Comparison of ENCODE assay signal across 16 cellular contexts in genomic region chr22:34390400-34390799, GRCh38.
DNase-seq lines count a peak whose midpoint lies in the region; ATAC-seq and TF ChIP-seq lines count a peak whose summit lies in the region.
"Had no signal": no experiment of that assay in that cellular context is flagged by ENCODE, and none has a peak within 500 bp of the region (broad histone marks: within the 10 kb centered on the region; RNA-seq: fewer than 3 reads in every experiment).

No MANE protein-coding gene starts in this region.

- intact Hi-C loops in heart left ventricle (cut with DNase I) = no loop called here

- no peak overlapping the region for H3K4ac ChIP-seq in H9 (ENCODE audit: low read depth, low read length)

- no peaks in the 10 kb centered on the region for H3K79me1 ChIP-seq in H9 (ENCODE audit: insufficient read depth, low read depth, low read length, poor library complexity, severe bottlenecking)

- H3K4me3 Mint-ChIP-seq in H9 (no peak overlapping the region), endodermal cell (no peak overlapping the region)
- no peak overlapping the region for H3K4me3 Mint-ChIP-seq in natural killer cell treated with Interleukin-12 subunit alpha and Interleukin-12 subunit beta and Interleukin-15 and Interleukin-18, amount 100 ng/mL, for 72 hours
- H3K4me3 Mint-ChIP-seq: B cell; CD8-positive, alpha-beta T cell had no signal

- H3K18ac ChIP-seq in H9 (ENCODE audit: insufficient read length, low read depth, low read length) = no peak overlapping the region

- H3K36me3 Mint-ChIP-seq in H9 (ENCODE audit: insufficient read depth in 1 of 3, low read depth in 3 of 3) (peaks cover 4 to 9% (median 6%) of the 10 kb centered on the region in 3 experiments; a peak in 4 of 7 replicates), endodermal cell (ENCODE audit: low read depth) (no peaks in the 10 kb centered on the region)
- H3K36me3 Mint-ChIP-seq in natural killer cell treated with Interleukin-12 subunit alpha and Interleukin-12 subunit beta and Interleukin-15 and Interleukin-18, amount 100 ng/mL, for 72 hours = peaks cover 9% of the 10 kb centered on the region
- H3K36me3 Mint-ChIP-seq: CD8-positive, alpha-beta T cell had no signal

- H3K4me1 ChIP-seq in H9 (ENCODE audit: insufficient read depth, low read length) = no peaks in the 10 kb centered on the region
- H3K4me1 ChIP-seq in NT2/D1 (ENCODE audit: insufficient read depth, insufficient read length) = no peaks in the 10 kb centered on the region
- no peaks in the 10 kb centered on the region for H3K4me1 ChIP-seq in endodermal cell (ENCODE audit: control insufficient read depth, insufficient read depth, low read length)
- no peaks in the 10 kb centered on the region for H3K4me1 ChIP-seq in heart left ventricle
- H3K4me1 ChIP-seq: BLaER1 treated with 17β-estradiol and CSF1 and Interleukin-3, amounts not matched to agents 10 nM and 100 nM had no signal

- H3K4me1 Mint-ChIP-seq in H9 = no peaks in the 10 kb centered on the region
- H3K4me1 Mint-ChIP-seq in endodermal cell = no peaks in the 10 kb centered on the region
- no peaks in the 10 kb centered on the region for H3K4me1 Mint-ChIP-seq in natural killer cell treated with Interleukin-12 subunit alpha and Interleukin-12 subunit beta and Interleukin-15 and Interleukin-18, amount 100 ng/mL, for 72 hours (ENCODE audit: low read depth in 2 of 2)
- H3K4me1 Mint-ChIP-seq: B cell had no signal

- no peak overlapping the region for H2BK12ac ChIP-seq in H9 (ENCODE audit: insufficient read length, low read depth, low read length)

- no peak overlapping the region for H2BK15ac ChIP-seq in H9 (ENCODE audit: low read depth, low read length)

- H3K23ac ChIP-seq in H9 (ENCODE audit: insufficient read length, low read depth, low read length) = no peak overlapping the region

- H3K27me3 ChIP-seq in H9 (ENCODE audit: insufficient read depth, low read length) (no peaks in the 10 kb centered on the region), NT2/D1 (ENCODE audit: insufficient read depth, insufficient read length) (no peaks in the 10 kb centered on the region), endodermal cell (ENCODE audit: control insufficient read depth, insufficient read depth, low read length, poor library complexity, severe bottlenecking) (peaks cover 15% of the 10 kb centered on the region), heart left ventricle (no peaks in the 10 kb centered on the region)
- H3K27me3 ChIP-seq: BLaER1 treated with 17β-estradiol and CSF1 and Interleukin-3, amounts not matched to agents 10 nM and 100 nM had no signal

- no peak overlapping the region for H3K56ac ChIP-seq in H9 (ENCODE audit: insufficient read length, low read depth, low read length)

- H3T11ph ChIP-seq in H9 (ENCODE audit: low read length) = no peak overlapping the region

- H3K36me3 ChIP-seq in NT2/D1 (ENCODE audit: insufficient read depth, insufficient read length, low read length) (no peaks in the 10 kb centered on the region), endodermal cell (ENCODE audit: control insufficient read depth, insufficient read depth, low read length) (no peaks in the 10 kb centered on the region), heart left ventricle (no peaks in the 10 kb centered on the region)
- H3K36me3 ChIP-seq: BLaER1 treated with 17β-estradiol and CSF1 and Interleukin-3, amounts not matched to agents 10 nM and 100 nM had no signal

- no peak overlapping the region for H2AFZ ChIP-seq in H9 (ENCODE audit: low read length)
- H2AFZ ChIP-seq: GM23248 had no signal

- H3K4me3 ChIP-seq in NT2/D1 (ENCODE audit: insufficient read length, low read depth) (no peak overlapping the region), endodermal cell (ENCODE audit: low read length) (no peak overlapping the region), heart left ventricle (no peak overlapping the region)
- H3K4me3 ChIP-seq: BLaER1 treated with 17β-estradiol and CSF1 and Interleukin-3, amounts not matched to agents 10 nM and 100 nM; GM23248 had no signal

- TF ChIP-seq CTCF in H9 (conservative IDR thresholded peaks at IDR 0.05) (peak; percentile 48; the same call in 2 of the 3 replicates), endodermal cell (conservative IDR thresholded peaks at IDR 0.05) (peak; percentile 28), heart left ventricle (IDR thresholded peaks at IDR 0.05) (no peak)

- no peak overlapping the region for H2AK5ac ChIP-seq in H9 (ENCODE audit: insufficient read length, low read length)

- DNase-seq in H9 (peak; percentile 55), NT2/D1 (ENCODE audit: low read depth, low spot score) (peak; percentile 16), endodermal cell (peak; percentile 54), DMS153 treated with DMSO at 0.1 percent for 48 hours (lab: John Stamatoyannopoulos, UW; ENCODE audit: unreplicated experiment) (no peak), anterior cingulate cortex (lab: John Stamatoyannopoulos, UW) (no peak), heart left ventricle (no peak)
- DNase-seq in natural killer cell treated with Interleukin-12 subunit alpha and Interleukin-12 subunit beta and Interleukin-15 and Interleukin-18, amount 100 ng/mL, for 72 hours (ENCODE audit: low spot score) = no peak
- DNase-seq: Calu3; CD8-positive, alpha-beta T cell; DMS53; DND-41; EL; GM23248; H7 had no signal

- H4K20me1 ChIP-seq in H9 (ENCODE audit: control insufficient read depth, insufficient read depth, insufficient read length) = no peaks in the 10 kb centered on the region
- H4K20me1 ChIP-seq: BLaER1 treated with 17β-estradiol and CSF1 and Interleukin-3, amounts not matched to agents 10 nM and 100 nM had no signal

- WGBS in H9 (ENCODE audit: extremely low coverage, insufficient read length, low lambda C conversion rate) = no CpG with 5 or more reads among the region's 3 CpGs
- WGBS in endodermal cell (ENCODE audit: insufficient coverage in 1 of 2, insufficient read length in 1 of 2), 2 experiments = 17 to 58% methylated on average over 1 to 3 of the region's 3 CpGs
- WGBS in heart left ventricle, 4 donors = 47 to 73% (median 52%) methylated on average over 3 of the region's 3 CpGs

- H4K5ac ChIP-seq in H9 (ENCODE audit: insufficient read length, low read depth, low read length) = no peak overlapping the region

- no peak overlapping the region for H3K4me2 ChIP-seq in H9 (ENCODE audit: insufficient read depth, insufficient read length, low read length)
- H3K4me2 ChIP-seq: BLaER1 treated with 17β-estradiol and CSF1 and Interleukin-3, amounts not matched to agents 10 nM and 100 nM had no signal

- no peak overlapping the region for H2BK120ac ChIP-seq in H9 (ENCODE audit: low read depth, low read length, poor library complexity, severe bottlenecking)

- H3K27me3 Mint-ChIP-seq in H9 (ENCODE audit: low read depth) = peaks cover 34% of the 10 kb centered on the region
- H3K27me3 Mint-ChIP-seq in endodermal cell (ENCODE audit: insufficient read depth) = peaks cover 54% of the 10 kb centered on the region
- H3K27me3 Mint-ChIP-seq in natural killer cell treated with Interleukin-12 subunit alpha and Interleukin-12 subunit beta and Interleukin-15 and Interleukin-18, amount 100 ng/mL, for 72 hours = no peaks in the 10 kb centered on the region
- H3K27me3 Mint-ChIP-seq: B cell had no signal

- H3K23me2 ChIP-seq in H9 (ENCODE audit: insufficient read length, low read depth, low read length, poor library complexity, severe bottlenecking) = no peaks in the 10 kb centered on the region

- no peak for TF ChIP-seq POLR2A in heart left ventricle (IDR thresholded peaks at IDR 0.05)

- H3K14ac ChIP-seq in H9 (ENCODE audit: insufficient read depth, low read length) = no peak overlapping the region

- H4K8ac ChIP-seq in H9 (replicated peaks; ENCODE audit: insufficient read length, low read depth, low read length) = no peak overlapping the region

- no peak overlapping the region for H2BK5ac ChIP-seq in H9 (ENCODE audit: insufficient read length, low read length)

- no peak overlapping the region for H3K27ac ChIP-seq in H9 (ENCODE audit: insufficient read length, low read depth, low read length)
- H3K27ac ChIP-seq in endodermal cell (ENCODE audit: low read depth, low read length) = no peak overlapping the region
- no peak overlapping the region for H3K27ac ChIP-seq in heart left ventricle
- H3K27ac ChIP-seq: BLaER1 treated with 17β-estradiol and CSF1 and Interleukin-3, amounts not matched to agents 10 nM and 100 nM; GM23248 had no signal

- H2BK20ac ChIP-seq in H9 (ENCODE audit: low read depth, low read length, poor library complexity, severe bottlenecking) = no peak overlapping the region

- no peaks in the 10 kb centered on the region for H3K79me2 ChIP-seq in H9 (ENCODE audit: insufficient read depth, low read length)

- H3K9me3 Mint-ChIP-seq in H9 (peaks cover 16 to 17% of the 10 kb centered on the region in 2 experiments), endodermal cell (peaks cover 20% of the 10 kb centered on the region)
- peaks cover 24% of the 10 kb centered on the region for H3K9me3 Mint-ChIP-seq in natural killer cell treated with Interleukin-12 subunit alpha and Interleukin-12 subunit beta and Interleukin-15 and Interleukin-18, amount 100 ng/mL, for 72 hours

- no peak overlapping the region for H3K9ac ChIP-seq in H9 (ENCODE audit: extremely low read depth, insufficient read length, low read length)
- H3K9ac ChIP-seq in NT2/D1 (ENCODE audit: insufficient read length, low read depth) = no peak overlapping the region
- no peak overlapping the region for H3K9ac ChIP-seq in endodermal cell (ENCODE audit: extremely low read depth, low read length, poor library complexity, severe bottlenecking)
- H3K9ac ChIP-seq: BLaER1 treated with 17β-estradiol and CSF1 and Interleukin-3, amounts not matched to agents 10 nM and 100 nM; GM23248 had no signal

- H3K9me3 ChIP-seq in H9 (ENCODE audit: control insufficient read depth, low read depth, low read length) (no peaks in the 10 kb centered on the region), NT2/D1 (ENCODE audit: insufficient read depth, low read length) (no peaks in the 10 kb centered on the region), endodermal cell (ENCODE audit: control insufficient read depth, low read length) (no peaks in the 10 kb centered on the region), heart left ventricle (peaks cover 0 to 29% (median 0%) of the 10 kb centered on the region in 12 donors)

- no peak overlapping the region for H3K27ac Mint-ChIP-seq in H9
- H3K27ac Mint-ChIP-seq in endodermal cell = no peak overlapping the region
- no peak overlapping the region for H3K27ac Mint-ChIP-seq in natural killer cell treated with Interleukin-12 subunit alpha and Interleukin-12 subunit beta and Interleukin-15 and Interleukin-18, amount 100 ng/mL, for 72 hours
- H3K27ac Mint-ChIP-seq: B cell; CD8-positive, alpha-beta T cell had no signal

- H4K91ac ChIP-seq in H9 (ENCODE audit: insufficient read length, low read depth, low read length) = no peak overlapping the region

- ATAC-seq in natural killer cell treated with Interleukin-12 subunit alpha and Interleukin-12 subunit beta and Interleukin-15 and Interleukin-18, amount 100 ng/mL, for 72 hours = no peak
- no peak for ATAC-seq in heart left ventricle
- ATAC-seq: CD8-positive, alpha-beta T cell had no signal

Comparison
In these comparisons a context has a peak if more than half of its experiments do, and no peak if none do; other contexts are left out.
1. DNase-seq: peak in H9 (single experiment), NT2/D1 (single experiment) and endodermal cell (single experiment); none in DMS153 treated with DMSO at 0.1 percent for 48 hours (single experiment), natural killer cell treated with Interleukin-12 subunit alpha and Interleukin-12 subunit beta and Interleukin-15 and Interleukin-18, amount 100 ng/mL, for 72 hours (single experiment), anterior cingulate cortex (0 of 58) and heart left ventricle (0 of 5).
2. CTCF ChIP-seq: peak in H9 (single experiment) and endodermal cell (single experiment); none in heart left ventricle (0 of 12).